In genomic region chr10:6053303-6053702, GRCh38 we compare ENCODE assay signal across 16 cellular contexts. TPM values are rescaled to one million over a fixed set of nuclear protein-coding genes. Genes with fewer than 3 reads are reported as not detected.
DNase-seq lines count a peak whose midpoint lies in the region; ATAC-seq, FAIRE-seq and TF ChIP-seq lines count a peak whose summit lies in the region.
"Had no signal": no experiment of that assay in that cellular context is flagged by ENCODE, and none has a peak within 500 bp of the region (broad histone marks: within the 10 kb centered on the region; RNA-seq: fewer than 3 reads in every experiment).

No MANE protein-coding gene starts in this region.

- H3K27me3 Mint-ChIP-seq in T-helper 2 cell treated with Interferon-gamma antibody and Interleukin-4, amounts not matched to agents 5 μg/mL and 100 μg/mL, for 36 hours (ENCODE audit: low read depth), result no peaks in the 10 kb centered on the region
- H3K27me3 Mint-ChIP-seq in activated T-helper 2 cell treated with anti-CD3 and anti-CD28 coated beads, Interferon-gamma antibody, Interleukin-2, Interleukin-4, amounts not matched to agents 10 μg/mL and 5 μg/mL and 100 μg/mL, durations not matched to agents 14 hours and 24 hours and 36 hours (ENCODE audit: low read depth), result no peaks in the 10 kb centered on the region
- peaks cover 0 to 2% (median 0%) of the 10 kb centered on the region in 5 donors for H3K27me3 Mint-ChIP-seq in naive thymus-derived CD8-positive, alpha-beta T cell

- FAIRE-seq in GM19239 (lab: Jason Lieb, UNC), result peak; percentile 21

- POLR2A ChIA-PET in naive thymus-derived CD8-positive, alpha-beta T cell (lab: Charles Lee), result interaction anchor here (0.9 to 9.1 kb wide), 6 partner anchors 8 to 40 kb away, joined by 3 to 77 read pairs (median 4); no protein-coding TSS in a partner anchor

- H3K36me3 Mint-ChIP-seq in T-helper 2 cell treated with Interferon-gamma antibody and Interleukin-4, amounts not matched to agents 5 μg/mL and 100 μg/mL, for 36 hours (ENCODE audit: low read depth), result peaks cover 76% of the 10 kb centered on the region
- peaks cover 91% of the 10 kb centered on the region for H3K36me3 Mint-ChIP-seq in activated T-helper 2 cell treated with anti-CD3 and anti-CD28 coated beads, Interferon-gamma antibody, Interleukin-2, Interleukin-4, amounts not matched to agents 10 μg/mL and 5 μg/mL and 100 μg/mL, durations not matched to agents 14 hours and 24 hours and 36 hours (ENCODE audit: low read depth)
- no peaks in the 10 kb centered on the region for H3K36me3 Mint-ChIP-seq in naive thymus-derived CD8-positive, alpha-beta T cell

- DNase-seq in T-helper 2 cell treated with Interferon-gamma antibody and Interleukin-4, amounts not matched to agents 5 μg/mL and 100 μg/mL, for 36 hours (ENCODE audit: low spot score), result peak; percentile 3
- no peak for DNase-seq in T-helper 2 cell
- no peak for DNase-seq in GM19239 (ENCODE audit: insufficient read length, low spot score)
- no peak for DNase-seq in activated T-helper 2 cell treated with anti-CD3 and anti-CD28 coated beads, Interferon-gamma antibody, Interleukin-2, Interleukin-4, amounts not matched to agents 10 μg/mL and 5 μg/mL and 100 μg/mL, durations not matched to agents 14 hours and 24 hours and 36 hours (ENCODE audit: low spot score)
- peak in 1 of 10 donors; percentile 7 for DNase-seq in naive thymus-derived CD8-positive, alpha-beta T cell
- no peak for DNase-seq in GM20000 (ENCODE audit: low spot score)
- no peak for DNase-seq in iPS-NIHi11 (ENCODE audit: low spot score)
- DNase-seq: HCEC 1CT, NCI-H2107, retina, SIG-M5, WERI-Rb-1 had no signal

- peak overlapping the region; percentile 82 for H3K4me3 Mint-ChIP-seq in T-helper 2 cell treated with Interferon-gamma antibody and Interleukin-4, amounts not matched to agents 5 μg/mL and 100 μg/mL, for 36 hours
- H3K4me3 Mint-ChIP-seq in activated T-helper 2 cell treated with anti-CD3 and anti-CD28 coated beads, Interferon-gamma antibody, Interleukin-2, Interleukin-4, amounts not matched to agents 10 μg/mL and 5 μg/mL and 100 μg/mL, durations not matched to agents 14 hours and 24 hours and 36 hours (ENCODE audit: low read depth), result peak overlapping the region; percentile 79
- peak overlapping the region in 7 of 10 donors; percentile 8 to 89 (median 83) for H3K4me3 Mint-ChIP-seq in naive thymus-derived CD8-positive, alpha-beta T cell

- peaks cover 82% of the 10 kb centered on the region for H3K4me1 Mint-ChIP-seq in T-helper 2 cell treated with Interferon-gamma antibody and Interleukin-4, amounts not matched to agents 5 μg/mL and 100 μg/mL, for 36 hours (ENCODE audit: low read depth)
- peaks cover 84% of the 10 kb centered on the region for H3K4me1 Mint-ChIP-seq in activated T-helper 2 cell treated with anti-CD3 and anti-CD28 coated beads, Interferon-gamma antibody, Interleukin-2, Interleukin-4, amounts not matched to agents 10 μg/mL and 5 μg/mL and 100 μg/mL, durations not matched to agents 14 hours and 24 hours and 36 hours (ENCODE audit: low read depth)
- H3K4me1 Mint-ChIP-seq in naive thymus-derived CD8-positive, alpha-beta T cell, result peaks cover 38 to 77% (median 57%) of the 10 kb centered on the region in 4 donors

- H3K27ac Mint-ChIP-seq in T-helper 2 cell treated with Interferon-gamma antibody and Interleukin-4, amounts not matched to agents 5 μg/mL and 100 μg/mL, for 36 hours, result peak overlapping the region; percentile 91
- peak overlapping the region; percentile 91 for H3K27ac Mint-ChIP-seq in activated T-helper 2 cell treated with anti-CD3 and anti-CD28 coated beads, Interferon-gamma antibody, Interleukin-2, Interleukin-4, amounts not matched to agents 10 μg/mL and 5 μg/mL and 100 μg/mL, durations not matched to agents 14 hours and 24 hours and 36 hours
- peak overlapping the region in 8 of 10 donors; percentile 83 to 94 (median 90) for H3K27ac Mint-ChIP-seq in naive thymus-derived CD8-positive, alpha-beta T cell

- no peak for TF ChIP-seq CTCF in GM20000 (IDR thresholded peaks at IDR 0.05; ENCODE audit: extremely low read depth, missing control alignments)

- H3K9me3 Mint-ChIP-seq in T-helper 2 cell treated with Interferon-gamma antibody and Interleukin-4, amounts not matched to agents 5 μg/mL and 100 μg/mL, for 36 hours, result no peaks in the 10 kb centered on the region
- no peaks in the 10 kb centered on the region for H3K9me3 Mint-ChIP-seq in activated T-helper 2 cell treated with anti-CD3 and anti-CD28 coated beads, Interferon-gamma antibody, Interleukin-2, Interleukin-4, amounts not matched to agents 10 μg/mL and 5 μg/mL and 100 μg/mL, durations not matched to agents 14 hours and 24 hours and 36 hours
- no peaks in the 10 kb centered on the region for H3K9me3 Mint-ChIP-seq in naive thymus-derived CD8-positive, alpha-beta T cell

- intact Hi-C loops in activated T-helper 2 cell treated with anti-CD3 and anti-CD28 coated beads, Interferon-gamma antibody, Interleukin-2, Interleukin-4, amounts not matched to agents 10 μg/mL and 5 μg/mL and 100 μg/mL, durations not matched to agents 14 hours and 24 hours and 36 hours (cut with micrococcal nuclease), result loop anchor here (5.0 to 10.0 kb wide), 3 partner anchors 529 to 2001 kb away; partner anchors contain the start of genes GATA3 and PRKCQ

- no peak for ATAC-seq in naive thymus-derived CD8-positive, alpha-beta T cell
- ATAC-seq in HG03457 (IDR thresholded peaks at IDR 0.05; ENCODE audit: unreplicated experiment), result no peak

RNA-seq across cellular contexts. Expression of gene IL2RA, which starts 8.9 kb away (rescaled TPM):
- total RNA-seq in activated T-helper 2 cell treated with anti-CD3 and anti-CD28 coated beads, Interferon-gamma antibody, Interleukin-2, Interleukin-4, amounts not matched to agents 10 μg/mL and 5 μg/mL and 100 μg/mL, durations not matched to agents 14 hours and 24 hours and 36 hours, result 1,777 and 1,808 TPM in 2 replicates
- total RNA-seq in naive thymus-derived CD8-positive, alpha-beta T cell, result 1 to 10 TPM; 1.0 to 1.4 TPM
- under 1 TPM; 0.07 to 0.25 (median 0.16) TPM for polyA plus RNA-seq in naive thymus-derived CD8-positive, alpha-beta T cell
- total RNA-seq: A172, kidney epithelial cell, myocyte had no signal

RNA-seq across cellular contexts. Expression of gene RBM17, which starts 35.5 kb away (rescaled TPM):
- 257 and 266 TPM in 2 replicates for total RNA-seq in activated T-helper 2 cell treated with anti-CD3 and anti-CD28 coated beads, Interferon-gamma antibody, Interleukin-2, Interleukin-4, amounts not matched to agents 10 μg/mL and 5 μg/mL and 100 μg/mL, durations not matched to agents 14 hours and 24 hours and 36 hours
- total RNA-seq in naive thymus-derived CD8-positive, alpha-beta T cell, result 100 to 1,000 TPM; 129 to 130 TPM
- polyA plus RNA-seq in naive thymus-derived CD8-positive, alpha-beta T cell, result 10 to 100 TPM; 57.4 to 84.9 (median 61.3) TPM

Comparison
In these comparisons a context has a peak if more than half of its experiments do, and no peak if none do; other contexts are left out.
1. RNA of gene IL2RA, which starts 8.9 kb away (total RNA-seq): 1,777 to 1,808 TPM in activated T-helper 2 cell treated with anti-CD3 and anti-CD28 coated beads, Interferon-gamma antibody, Interleukin-2, Interleukin-4, amounts not matched to agents 10 μg/mL and 5 μg/mL and 100 μg/mL, durations not matched to agents 14 hours and 24 hours and 36 hours; 1.0 to 1.4 TPM in naive thymus-derived CD8-positive, alpha-beta T cell; every median in the first group is over 100 times any median in the second.
2. Peak in every context shown above with its lines, with median percentiles within 50 percentile points of each other: H3K27ac Mint-ChIP-seq and H3K4me3 Mint-ChIP-seq.